ENCODE assay signal across 9 cellular contexts in the genomic region with DNA sequence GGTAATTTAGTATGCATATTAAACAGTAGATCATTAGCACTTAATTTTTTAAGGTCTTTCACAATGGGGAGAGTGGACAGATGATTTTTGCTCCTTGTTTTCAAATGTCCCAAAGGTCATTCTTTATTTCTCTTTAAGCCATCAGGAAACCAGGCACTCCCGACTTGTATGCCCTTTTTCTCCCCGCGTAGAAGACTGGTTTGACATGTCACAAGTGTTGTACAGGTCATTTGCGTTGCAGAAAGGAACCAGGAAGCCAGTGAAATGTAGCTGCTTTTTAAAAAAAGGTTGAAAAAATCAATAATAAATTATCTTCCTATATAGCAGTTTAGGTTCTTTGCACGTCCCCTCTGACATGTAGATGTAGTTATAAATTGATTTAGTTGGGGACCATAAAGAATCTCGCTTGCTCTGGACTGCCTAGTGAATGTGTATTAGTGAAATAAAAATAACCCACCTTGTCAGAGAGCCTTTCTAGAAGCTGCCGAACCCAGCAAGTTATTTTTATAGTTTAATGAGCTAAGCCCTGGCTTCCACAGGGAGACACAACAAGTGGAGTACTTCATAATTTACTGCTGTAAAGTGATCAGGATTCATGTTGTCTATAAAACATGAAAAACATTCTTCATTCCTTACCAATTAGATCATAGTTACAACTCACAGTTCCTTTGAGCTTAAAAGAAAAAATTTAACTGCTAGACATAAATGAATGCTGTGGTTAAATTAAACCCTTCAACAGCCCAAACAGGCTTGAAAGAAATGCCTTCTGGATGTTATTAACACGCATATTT.
A peak's percentile ranks its signal among the peaks of the same experiment; 100 is the strongest.
DNase-seq lines count a peak whose midpoint lies in the region; ATAC-seq and TF ChIP-seq lines count a peak whose summit lies in the region.
"Had no signal": no experiment of that assay in that cellular context is flagged by ENCODE, and none has a peak within 500 bp of the region (broad histone marks: within the 10 kb centered on the region; RNA-seq: fewer than 3 reads in every experiment).

No MANE protein-coding gene starts in this region.

- H3K9me3 ChIP-seq in HEK293 (ENCODE audit: control insufficient read depth, insufficient read depth, low read depth, low read length) (no peaks in the 10 kb centered on the region; the same call in none of the 2 replicates), SJSA1 (replicated peaks) (no peaks in the 10 kb centered on the region), HAP-1 (no peaks in the 10 kb centered on the region)

- H3K4me1 ChIP-seq in HEK293 (ENCODE audit: control insufficient read depth, insufficient read depth, low read length) = peaks cover 16% of the 10 kb centered on the region
- peaks cover 15% of the 10 kb centered on the region for H3K4me1 ChIP-seq in SJSA1 (replicated peaks)
- H3K4me1 ChIP-seq in HAP-1 = peaks cover 7% of the 10 kb centered on the region; the same call in 1 of the 2 replicates

- DNase-seq in SJSA1 (ENCODE audit: low read depth in 1 of 2, low spot score in 2 of 2) = peak in 1 of 2 experiments; percentile 87
- peak; percentile 86 for DNase-seq in foreskin melanocyte
- DNase-seq in skeletal muscle cell (ENCODE audit: low read depth) = peak; percentile 58
- DNase-seq in effector memory CD8-positive, alpha-beta T cell = no peak
- DNase-seq in nucleus accumbens (lab: John Stamatoyannopoulos, UW) = no peak
- no peak for DNase-seq in AML-193 (lab: John Stamatoyannopoulos, UW)
- DNase-seq in HAP-1 (ENCODE audit: low spot score in 2 of 2) = no peak

- no peak overlapping the region for H3K4me3 Mint-ChIP-seq in effector memory CD8-positive, alpha-beta T cell

- peaks cover 3 to 12% of the 10 kb centered on the region in 2 donors for H3K9me3 Mint-ChIP-seq in effector memory CD8-positive, alpha-beta T cell

- ATAC-seq in effector memory CD8-positive, alpha-beta T cell (replicated peaks) = no peak

- POLR2A ChIA-PET in HEK293 (lab: Yijun Ruan, JAX) = interaction anchor here (0.6 to 1.4 kb wide), 4 partner anchors 9 to 1441 kb away, joined by 3 to 5 read pairs (median 4); no protein-coding TSS in a partner anchor

- H3K36me3 ChIP-seq in HEK293 (ENCODE audit: control insufficient read depth in 2 of 2, insufficient read depth in 1 of 2, low read length in 2 of 2) = no peaks in the 10 kb centered on the region
- peaks cover 4% of the 10 kb centered on the region for H3K36me3 ChIP-seq in SJSA1
- H3K36me3 ChIP-seq in HAP-1 (replicated peaks) = no peaks in the 10 kb centered on the region
- H3K36me3 ChIP-seq: ascending aorta had no signal

- H3K4me1 Mint-ChIP-seq in effector memory CD8-positive, alpha-beta T cell (ENCODE audit: low read depth in 2 of 2) = no peaks in the 10 kb centered on the region

- peak overlapping the region; percentile 14; the same call in 1 of the 2 replicates for H3K4me3 ChIP-seq in HEK293 (ENCODE audit: low read depth, low read length)
- H3K4me3 ChIP-seq in SJSA1 = no peak overlapping the region
- H3K4me3 ChIP-seq in skeletal muscle cell (ENCODE audit: low read depth, low read length) = no peak overlapping the region
- H3K4me3 ChIP-seq in HAP-1 = no peak overlapping the region

- TF ChIP-seq CTCF in HEK293 (tag by site-specific recombination; IDR thresholded peaks at IDR 0.05) = no peak

- no peaks in the 10 kb centered on the region for H3K27me3 ChIP-seq in SJSA1 (replicated peaks)
- no peaks in the 10 kb centered on the region for H3K27me3 ChIP-seq in HAP-1 (ENCODE audit: low read depth)
- H3K27me3 ChIP-seq: ascending aorta had no signal

- CTCF ChIA-PET in HEK293 (lab: Yijun Ruan, JAX) = interaction anchor here (0.6 to 0.7 kb wide), 2 partner anchors 168 to 525 kb away, joined by 4 to 6 read pairs; no protein-coding TSS in a partner anchor

- in situ Hi-C loops in HAP-1 (cut with MboI; ENCODE audit: low sequenced_read_pairs) = no loop called here

- no peaks in the 10 kb centered on the region for H3K36me3 Mint-ChIP-seq in effector memory CD8-positive, alpha-beta T cell (ENCODE audit: insufficient read depth)

- H3K27me3 Mint-ChIP-seq in effector memory CD8-positive, alpha-beta T cell = no peaks in the 10 kb centered on the region

- peak overlapping the region; percentile 55 for H3K27ac ChIP-seq in HEK293 (ENCODE audit: extremely low read depth, low read depth, low read length)
- peak overlapping the region; percentile 72 for H3K27ac ChIP-seq in SJSA1

- no peak overlapping the region for H3K27ac Mint-ChIP-seq in effector memory CD8-positive, alpha-beta T cell

TF ChIP-seq in HEK293, 187 proteins besides CTCF, POLR2A, EP300 and RAD21 (continues in another document):
- 0 out of 2 replicates have a peak, but pooled peaks have one; percentile 37 for TF ChIP-seq ZBTB8A (tag by site-specific recombination; IDR thresholded peaks at IDR 0.05)
- TF ChIP-seq ZFP3 (tag by site-specific recombination; IDR thresholded peaks at IDR 0.05; ENCODE audit: low read depth) = no peak
- TF ChIP-seq KLF1 (tag by site-specific recombination; IDR thresholded peaks at IDR 0.05) = no peak
- TF ChIP-seq ZNF341 (tag by site-specific recombination; IDR thresholded peaks at IDR 0.05; ENCODE audit: low read depth) = peak; percentile 12; the same call in 1 of the 2 replicates
- TF ChIP-seq ZNF624 (tag by site-specific recombination; IDR thresholded peaks at IDR 0.05) = no peak
- TF ChIP-seq, protein P1, sequence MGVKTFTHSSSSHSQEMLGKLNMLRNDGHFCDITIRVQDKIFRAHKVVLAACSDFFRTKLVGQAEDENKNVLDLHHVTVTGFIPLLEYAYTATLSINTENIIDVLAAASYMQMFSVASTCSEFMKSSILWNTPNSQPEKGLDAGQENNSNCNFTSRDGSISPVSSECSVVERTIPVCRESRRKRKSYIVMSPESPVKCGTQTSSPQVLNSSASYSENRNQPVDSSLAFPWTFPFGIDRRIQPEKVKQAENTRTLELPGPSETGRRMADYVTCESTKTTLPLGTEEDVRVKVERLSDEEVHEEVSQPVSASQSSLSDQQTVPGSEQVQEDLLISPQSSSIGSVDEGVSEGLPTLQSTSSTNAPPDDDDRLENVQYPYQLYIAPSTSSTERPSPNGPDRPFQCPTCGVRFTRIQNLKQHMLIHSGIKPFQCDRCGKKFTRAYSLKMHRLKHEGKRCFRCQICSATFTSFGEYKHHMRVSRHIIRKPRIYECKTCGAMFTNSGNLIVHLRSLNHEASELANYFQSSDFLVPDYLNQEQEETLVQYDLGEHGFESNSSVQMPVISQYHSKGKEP (tag by site-specific recombination; IDR thresholded peaks at IDR 0.05) = peak; percentile 78; the same call in 1 of the 2 replicates
- TF ChIP-seq ZNF76 (tag by site-specific recombination; IDR thresholded peaks at IDR 0.05; ENCODE audit: borderline replicate concordance, low read depth) = no peak; the same call in 1 of the 2 replicates
- no peak for TF ChIP-seq ZNF138 (tag by site-specific recombination; IDR thresholded peaks at IDR 0.05; ENCODE audit: borderline replicate concordance)
- TF ChIP-seq ZNF501 (tag by site-specific recombination; IDR thresholded peaks at IDR 0.05) = peak; percentile 82; the same call in 1 of the 2 replicates
- no peak for TF ChIP-seq ZNF19 (tag by site-specific recombination; IDR thresholded peaks at IDR 0.05; ENCODE audit: low read depth)
- no peak for TF ChIP-seq ZNF354C (tag by site-specific recombination; IDR thresholded peaks at IDR 0.05; ENCODE audit: borderline replicate concordance, low read depth)
- TF ChIP-seq ZBTB20 (tag by site-specific recombination; IDR thresholded peaks at IDR 0.05) = no peak
- no peak for TF ChIP-seq ZNF423 (tag by site-specific recombination; IDR thresholded peaks at IDR 0.05)
- TF ChIP-seq ZSCAN16 (tag by site-specific recombination; IDR thresholded peaks at IDR 0.05) = no peak
- TF ChIP-seq ZNF596 (tag by site-specific recombination; IDR thresholded peaks at IDR 0.05) = peak; percentile 54; the same call in 1 of the 2 replicates
- TF ChIP-seq ZNF324 (tag by site-specific recombination; IDR thresholded peaks at IDR 0.05) = no peak
- TF ChIP-seq ZNF426 (tag by site-specific recombination; IDR thresholded peaks at IDR 0.05) = no peak
- TF ChIP-seq ZBTB21 (tag by site-specific recombination; IDR thresholded peaks at IDR 0.05) = 0 out of 2 replicates have a peak, but pooled peaks have one; percentile 31
- 0 out of 2 replicates have a peak, but pooled peaks have one; percentile 32 for TF ChIP-seq ZNF350 (tag by site-specific recombination; IDR thresholded peaks at IDR 0.05)
- no peak for TF ChIP-seq HOXA7 (CRISPR knock-in tag; IDR thresholded peaks at IDR 0.05; ENCODE audit: borderline replicate concordance)
- peak; percentile 96 for TF ChIP-seq ZEB2 (tag by site-specific recombination; IDR thresholded peaks at IDR 0.05)
- TF ChIP-seq, protein P2, sequence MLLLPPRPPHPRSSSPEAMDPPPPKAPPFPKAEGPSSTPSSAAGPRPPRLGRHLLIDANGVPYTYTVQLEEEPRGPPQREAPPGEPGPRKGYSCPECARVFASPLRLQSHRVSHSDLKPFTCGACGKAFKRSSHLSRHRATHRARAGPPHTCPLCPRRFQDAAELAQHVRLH (tag by site-specific recombination; IDR thresholded peaks at IDR 0.05) = no peak
- no peak for TF ChIP-seq ZBTB48 (tag by site-specific recombination; IDR thresholded peaks at IDR 0.05)
- no peak for TF ChIP-seq ZNF302 (tag by site-specific recombination; IDR thresholded peaks at IDR 0.05; ENCODE audit: low read depth)
- TF ChIP-seq IKZF3 (tag by site-specific recombination; IDR thresholded peaks at IDR 0.05) = peak; percentile 99
- TF ChIP-seq ZNF335 (tag by site-specific recombination; conservative IDR thresholded peaks at IDR 0.05) = no peak
- peak; percentile 95 for TF ChIP-seq SCRT1 (tag by site-specific recombination; IDR thresholded peaks at IDR 0.05; ENCODE audit: borderline replicate concordance)
- TF ChIP-seq ZFP69B (tag by site-specific recombination; IDR thresholded peaks at IDR 0.05) = no peak
- TF ChIP-seq ZNF132 (tag by site-specific recombination; IDR thresholded peaks at IDR 0.05; ENCODE audit: borderline replicate concordance) = no peak
- TF ChIP-seq ZFP41 (tag by site-specific recombination; IDR thresholded peaks at IDR 0.05; ENCODE audit: borderline replicate concordance) = no peak
- TF ChIP-seq SP3 (tag by site-specific recombination; IDR thresholded peaks at IDR 0.05) = no peak
- no peak for TF ChIP-seq ZNF433 (tag by site-specific recombination; IDR thresholded peaks at IDR 0.05; ENCODE audit: low read depth)
- TF ChIP-seq ZNF660 (tag by site-specific recombination; IDR thresholded peaks at IDR 0.05) = no peak

Comparison
In these comparisons a context has a peak if more than half of its experiments do, and no peak if none do; other contexts are left out.
1. DNase-seq: peak in foreskin melanocyte (single experiment) and skeletal muscle cell (single experiment); none in effector memory CD8-positive, alpha-beta T cell (0 of 3), nucleus accumbens (0 of 56), AML-193 (0 of 2) and HAP-1 (0 of 2).